1 cellular context compared by ENCODE assay signal in the genomic region with DNA sequence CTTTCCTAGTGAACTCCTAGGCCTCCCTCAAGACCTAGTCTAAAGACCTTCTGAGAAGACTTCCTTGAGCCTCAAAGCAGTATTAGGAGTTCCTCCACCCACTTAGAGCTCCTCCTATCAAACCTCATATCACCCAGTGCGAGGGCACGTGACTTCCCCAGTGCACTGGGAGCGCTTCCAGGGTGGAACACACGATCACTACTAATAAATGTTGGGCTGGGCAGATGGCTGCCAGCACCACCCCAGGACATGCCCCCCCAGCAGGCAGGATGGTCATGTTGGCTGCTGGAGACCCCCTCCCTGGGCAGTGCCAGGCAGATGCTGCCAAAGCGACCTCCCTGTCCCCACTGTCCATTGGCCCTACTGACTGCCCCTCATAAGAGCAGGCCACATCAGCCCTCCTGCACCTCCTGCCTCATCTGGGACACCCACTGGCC.
TF ChIP-seq lines count a peak whose summit lies in the region.

No MANE protein-coding gene starts in this region.

TF ChIP-seq in K562, 482 proteins besides CTCF, POLR2A, EP300 and RAD21 (continues in another document):
- TF ChIP-seq CREBBP (IDR thresholded peaks at IDR 0.05; ENCODE audit: low read depth, low read length) (no peak), BRD4 (IDR thresholded peaks at IDR 0.05) (no peak), ZNF316 (IDR thresholded peaks at IDR 0.05) (no peak), GTF2A2 (tag; IDR thresholded peaks at IDR 0.05) (no peak), SRF (CRISPR knock-in tag; IDR thresholded peaks at IDR 0.05) (peak in 1 of 2 experiments; percentile 64; a peak in 1 of 4 replicates), TCF3 (CRISPR knock-in tag; IDR thresholded peaks at IDR 0.05) (no peak), PTRF (tag; IDR thresholded peaks at IDR 0.05) (no peak), ASH1L (IDR thresholded peaks at IDR 0.05; ENCODE audit: borderline replicate concordance, low read depth, partially characterized antibody) (no peak), MECOM (CRISPR knock-in tag; IDR thresholded peaks at IDR 0.05) (no peak), NONO (IDR thresholded peaks at IDR 0.05; ENCODE audit: low read depth in 2 of 2, low read length in 1 of 2) (no peak), PML (IDR thresholded peaks at IDR 0.05; ENCODE audit: low read length) (no peak), PHB (CRISPR knock-in tag; IDR thresholded peaks at IDR 0.05) (no peak), TBP (optimal IDR thresholded peaks at IDR 0.05; ENCODE audit: low read depth, low read length) (peak; percentile 39), ZNF408 (CRISPR knock-in tag; IDR thresholded peaks at IDR 0.05; ENCODE audit: low read depth) (no peak), SAFB (IDR thresholded peaks at IDR 0.05; ENCODE audit: borderline replicate concordance, low read depth, low read length) (no peak), ZNF24 (IDR thresholded peaks at IDR 0.05) (no peak), RBM15 (IDR thresholded peaks at IDR 0.05; ENCODE audit: insufficient read depth, low read length) (no peak), PHTF2 (CRISPR knock-in tag; IDR thresholded peaks at IDR 0.05) (no peak), JUN (IDR thresholded peaks at IDR 0.05; ENCODE audit: borderline replicate concordance, low read depth, low read length) (no peak), JUN (CRISPR knock-in tag; IDR thresholded peaks at IDR 0.05; ENCODE audit: borderline replicate concordance) (no peak), RAD51 (IDR thresholded peaks at IDR 0.05; ENCODE audit: borderline replicate concordance, low read depth) (peak; percentile 89), KDM1A (IDR thresholded peaks at IDR 0.05) (no peak), HOXB6 (CRISPR knock-in tag; IDR thresholded peaks at IDR 0.05; ENCODE audit: borderline replicate concordance) (no peak), ZNF507 (tag; conservative IDR thresholded peaks at IDR 0.05) (no peak), NEUROD1 (IDR thresholded peaks at IDR 0.05; ENCODE audit: borderline replicate concordance, low read depth, low read length, partially characterized antibody) (no peak), EZH2 (IDR thresholded peaks at IDR 0.05; ENCODE audit: borderline replicate concordance, low read depth, low read length) (no peak), MXI1 (IDR thresholded peaks at IDR 0.05; ENCODE audit: low read depth, low read length) (no peak), FOXJ3 (CRISPR knock-in tag; IDR thresholded peaks at IDR 0.05) (no peak), FOXA1 (IDR thresholded peaks at IDR 0.05; ENCODE audit: borderline replicate concordance) (no peak), CBFA2T2 (conservative IDR thresholded peaks at IDR 0.05) (peak; percentile 39), TOE1 (IDR thresholded peaks at IDR 0.05; ENCODE audit: borderline replicate concordance) (peak; percentile 89), TOE1 (CRISPR knock-in tag; IDR thresholded peaks at IDR 0.05; ENCODE audit: borderline replicate concordance, low read depth) (no peak), TSC22D4 (tag; IDR thresholded peaks at IDR 0.05) (no peak), KAT7 (CRISPR knock-in tag; IDR thresholded peaks at IDR 0.05; ENCODE audit: borderline replicate concordance) (no peak)
- TF ChIP-seq, protein P1, sequence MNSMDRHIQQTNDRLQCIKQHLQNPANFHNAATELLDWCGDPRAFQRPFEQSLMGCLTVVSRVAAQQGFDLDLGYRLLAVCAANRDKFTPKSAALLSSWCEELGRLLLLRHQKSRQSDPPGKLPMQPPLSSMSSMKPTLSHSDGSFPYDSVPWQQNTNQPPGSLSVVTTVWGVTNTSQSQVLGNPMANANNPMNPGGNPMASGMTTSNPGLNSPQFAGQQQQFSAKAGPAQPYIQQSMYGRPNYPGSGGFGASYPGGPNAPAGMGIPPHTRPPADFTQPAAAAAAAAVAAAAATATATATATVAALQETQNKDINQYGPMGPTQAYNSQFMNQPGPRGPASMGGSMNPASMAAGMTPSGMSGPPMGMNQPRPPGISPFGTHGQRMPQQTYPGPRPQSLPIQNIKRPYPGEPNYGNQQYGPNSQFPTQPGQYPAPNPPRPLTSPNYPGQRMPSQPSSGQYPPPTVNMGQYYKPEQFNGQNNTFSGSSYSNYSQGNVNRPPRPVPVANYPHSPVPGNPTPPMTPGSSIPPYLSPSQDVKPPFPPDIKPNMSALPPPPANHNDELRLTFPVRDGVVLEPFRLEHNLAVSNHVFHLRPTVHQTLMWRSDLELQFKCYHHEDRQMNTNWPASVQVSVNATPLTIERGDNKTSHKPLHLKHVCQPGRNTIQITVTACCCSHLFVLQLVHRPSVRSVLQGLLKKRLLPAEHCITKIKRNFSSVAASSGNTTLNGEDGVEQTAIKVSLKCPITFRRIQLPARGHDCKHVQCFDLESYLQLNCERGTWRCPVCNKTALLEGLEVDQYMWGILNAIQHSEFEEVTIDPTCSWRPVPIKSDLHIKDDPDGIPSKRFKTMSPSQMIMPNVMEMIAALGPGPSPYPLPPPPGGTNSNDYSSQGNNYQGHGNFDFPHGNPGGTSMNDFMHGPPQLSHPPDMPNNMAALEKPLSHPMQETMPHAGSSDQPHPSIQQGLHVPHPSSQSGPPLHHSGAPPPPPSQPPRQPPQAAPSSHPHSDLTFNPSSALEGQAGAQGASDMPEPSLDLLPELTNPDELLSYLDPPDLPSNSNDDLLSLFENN (IDR thresholded peaks at IDR 0.05; ENCODE audit: low read depth in 2 of 2, low read length in 2 of 2): no peak
- TF ChIP-seq, protein P2, sequence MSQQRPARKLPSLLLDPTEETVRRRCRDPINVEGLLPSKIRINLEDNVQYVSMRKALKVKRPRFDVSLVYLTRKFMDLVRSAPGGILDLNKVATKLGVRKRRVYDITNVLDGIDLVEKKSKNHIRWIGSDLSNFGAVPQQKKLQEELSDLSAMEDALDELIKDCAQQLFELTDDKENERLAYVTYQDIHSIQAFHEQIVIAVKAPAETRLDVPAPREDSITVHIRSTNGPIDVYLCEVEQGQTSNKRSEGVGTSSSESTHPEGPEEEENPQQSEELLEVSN (IDR thresholded peaks at IDR 0.05; ENCODE audit: borderline replicate concordance in 1 of 2, extremely low read depth in 1 of 2, insufficient read depth in 1 of 2, insufficient read length in 1 of 2, low read depth in 1 of 2, low read length in 1 of 2, poor library complexity in 1 of 2, severe bottlenecking in 1 of 2): peak in 1 of 2 experiments; percentile 25
- TF ChIP-seq, protein P3, sequence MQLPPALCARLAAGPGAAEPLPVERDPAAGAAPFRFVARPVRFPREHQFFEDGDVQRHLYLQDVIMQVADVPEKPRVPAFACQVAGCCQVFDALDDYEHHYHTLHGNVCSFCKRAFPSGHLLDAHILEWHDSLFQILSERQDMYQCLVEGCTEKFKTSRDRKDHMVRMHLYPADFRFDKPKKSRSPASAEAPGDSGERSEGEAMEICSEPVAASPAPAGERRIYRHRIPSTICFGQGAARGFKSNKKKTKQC (CRISPR knock-in tag; IDR thresholded peaks at IDR 0.05): no peak
- TF ChIP-seq, protein P4, sequence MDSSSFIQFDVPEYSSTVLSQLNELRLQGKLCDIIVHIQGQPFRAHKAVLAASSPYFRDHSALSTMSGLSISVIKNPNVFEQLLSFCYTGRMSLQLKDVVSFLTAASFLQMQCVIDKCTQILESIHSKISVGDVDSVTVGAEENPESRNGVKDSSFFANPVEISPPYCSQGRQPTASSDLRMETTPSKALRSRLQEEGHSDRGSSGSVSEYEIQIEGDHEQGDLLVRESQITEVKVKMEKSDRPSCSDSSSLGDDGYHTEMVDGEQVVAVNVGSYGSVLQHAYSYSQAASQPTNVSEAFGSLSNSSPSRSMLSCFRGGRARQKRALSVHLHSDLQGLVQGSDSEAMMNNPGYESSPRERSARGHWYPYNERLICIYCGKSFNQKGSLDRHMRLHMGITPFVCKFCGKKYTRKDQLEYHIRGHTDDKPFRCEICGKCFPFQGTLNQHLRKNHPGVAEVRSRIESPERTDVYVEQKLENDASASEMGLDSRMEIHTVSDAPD (CRISPR knock-in tag; IDR thresholded peaks at IDR 0.05): no peak
- TF ChIP-seq, protein P5, sequence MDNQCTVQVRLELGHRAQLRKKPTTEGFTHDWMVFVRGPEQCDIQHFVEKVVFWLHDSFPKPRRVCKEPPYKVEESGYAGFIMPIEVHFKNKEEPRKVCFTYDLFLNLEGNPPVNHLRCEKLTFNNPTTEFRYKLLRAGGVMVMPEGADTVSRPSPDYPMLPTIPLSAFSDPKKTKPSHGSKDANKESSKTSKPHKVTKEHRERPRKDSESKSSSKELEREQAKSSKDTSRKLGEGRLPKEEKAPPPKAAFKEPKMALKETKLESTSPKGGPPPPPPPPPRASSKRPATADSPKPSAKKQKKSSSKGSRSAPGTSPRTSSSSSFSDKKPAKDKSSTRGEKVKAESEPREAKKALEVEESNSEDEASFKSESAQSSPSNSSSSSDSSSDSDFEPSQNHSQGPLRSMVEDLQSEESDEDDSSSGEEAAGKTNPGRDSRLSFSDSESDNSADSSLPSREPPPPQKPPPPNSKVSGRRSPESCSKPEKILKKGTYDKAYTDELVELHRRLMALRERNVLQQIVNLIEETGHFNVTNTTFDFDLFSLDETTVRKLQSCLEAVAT (IDR thresholded peaks at IDR 0.05): no peak
- TF ChIP-seq, protein P6, sequence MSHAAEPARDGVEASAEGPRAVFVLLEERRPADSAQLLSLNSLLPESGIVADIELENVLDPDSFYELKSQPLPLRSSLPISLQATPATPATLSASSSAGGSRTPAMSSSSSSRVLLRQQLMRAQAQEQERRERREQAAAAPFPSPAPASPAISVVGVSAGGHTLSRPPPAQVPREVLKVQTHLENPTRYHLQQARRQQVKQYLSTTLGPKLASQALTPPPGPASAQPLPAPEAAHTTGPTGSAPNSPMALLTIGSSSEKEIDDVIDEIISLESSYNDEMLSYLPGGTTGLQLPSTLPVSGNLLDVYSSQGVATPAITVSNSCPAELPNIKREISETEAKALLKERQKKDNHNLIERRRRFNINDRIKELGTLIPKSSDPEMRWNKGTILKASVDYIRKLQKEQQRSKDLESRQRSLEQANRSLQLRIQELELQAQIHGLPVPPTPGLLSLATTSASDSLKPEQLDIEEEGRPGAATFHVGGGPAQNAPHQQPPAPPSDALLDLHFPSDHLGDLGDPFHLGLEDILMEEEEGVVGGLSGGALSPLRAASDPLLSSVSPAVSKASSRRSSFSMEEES (CRISPR knock-in tag; IDR thresholded peaks at IDR 0.05): peak; percentile 94
- TF ChIP-seq, protein P7, sequence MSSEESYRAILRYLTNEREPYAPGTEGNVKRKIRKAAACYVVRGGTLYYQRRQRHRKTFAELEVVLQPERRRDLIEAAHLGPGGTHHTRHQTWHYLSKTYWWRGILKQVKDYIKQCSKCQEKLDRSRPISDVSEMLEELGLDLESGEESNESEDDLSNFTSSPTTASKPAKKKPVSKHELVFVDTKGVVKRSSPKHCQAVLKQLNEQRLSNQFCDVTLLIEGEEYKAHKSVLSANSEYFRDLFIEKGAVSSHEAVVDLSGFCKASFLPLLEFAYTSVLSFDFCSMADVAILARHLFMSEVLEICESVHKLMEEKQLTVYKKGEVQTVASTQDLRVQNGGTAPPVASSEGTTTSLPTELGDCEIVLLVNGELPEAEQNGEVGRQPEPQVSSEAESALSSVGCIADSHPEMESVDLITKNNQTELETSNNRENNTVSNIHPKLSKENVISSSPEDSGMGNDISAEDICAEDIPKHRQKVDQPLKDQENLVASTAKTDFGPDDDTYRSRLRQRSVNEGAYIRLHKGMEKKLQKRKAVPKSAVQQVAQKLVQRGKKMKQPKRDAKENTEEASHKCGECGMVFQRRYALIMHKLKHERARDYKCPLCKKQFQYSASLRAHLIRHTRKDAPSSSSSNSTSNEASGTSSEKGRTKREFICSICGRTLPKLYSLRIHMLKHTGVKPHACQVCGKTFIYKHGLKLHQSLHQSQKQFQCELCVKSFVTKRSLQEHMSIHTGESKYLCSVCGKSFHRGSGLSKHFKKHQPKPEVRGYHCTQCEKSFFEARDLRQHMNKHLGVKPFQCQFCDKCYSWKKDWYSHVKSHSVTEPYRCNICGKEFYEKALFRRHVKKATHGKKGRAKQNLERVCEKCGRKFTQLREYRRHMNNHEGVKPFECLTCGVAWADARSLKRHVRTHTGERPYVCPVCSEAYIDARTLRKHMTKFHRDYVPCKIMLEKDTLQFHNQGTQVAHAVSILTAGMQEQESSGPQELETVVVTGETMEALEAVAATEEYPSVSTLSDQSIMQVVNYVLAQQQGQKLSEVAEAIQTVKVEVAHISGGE (CRISPR knock-in tag; IDR thresholded peaks at IDR 0.05): no peak
- TF ChIP-seq, protein P8, sequence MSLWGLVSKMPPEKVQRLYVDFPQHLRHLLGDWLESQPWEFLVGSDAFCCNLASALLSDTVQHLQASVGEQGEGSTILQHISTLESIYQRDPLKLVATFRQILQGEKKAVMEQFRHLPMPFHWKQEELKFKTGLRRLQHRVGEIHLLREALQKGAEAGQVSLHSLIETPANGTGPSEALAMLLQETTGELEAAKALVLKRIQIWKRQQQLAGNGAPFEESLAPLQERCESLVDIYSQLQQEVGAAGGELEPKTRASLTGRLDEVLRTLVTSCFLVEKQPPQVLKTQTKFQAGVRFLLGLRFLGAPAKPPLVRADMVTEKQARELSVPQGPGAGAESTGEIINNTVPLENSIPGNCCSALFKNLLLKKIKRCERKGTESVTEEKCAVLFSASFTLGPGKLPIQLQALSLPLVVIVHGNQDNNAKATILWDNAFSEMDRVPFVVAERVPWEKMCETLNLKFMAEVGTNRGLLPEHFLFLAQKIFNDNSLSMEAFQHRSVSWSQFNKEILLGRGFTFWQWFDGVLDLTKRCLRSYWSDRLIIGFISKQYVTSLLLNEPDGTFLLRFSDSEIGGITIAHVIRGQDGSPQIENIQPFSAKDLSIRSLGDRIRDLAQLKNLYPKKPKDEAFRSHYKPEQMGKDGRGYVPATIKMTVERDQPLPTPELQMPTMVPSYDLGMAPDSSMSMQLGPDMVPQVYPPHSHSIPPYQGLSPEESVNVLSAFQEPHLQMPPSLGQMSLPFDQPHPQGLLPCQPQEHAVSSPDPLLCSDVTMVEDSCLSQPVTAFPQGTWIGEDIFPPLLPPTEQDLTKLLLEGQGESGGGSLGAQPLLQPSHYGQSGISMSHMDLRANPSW (CRISPR knock-in tag; IDR thresholded peaks at IDR 0.05): no peak
- TF ChIP-seq, protein P9, sequence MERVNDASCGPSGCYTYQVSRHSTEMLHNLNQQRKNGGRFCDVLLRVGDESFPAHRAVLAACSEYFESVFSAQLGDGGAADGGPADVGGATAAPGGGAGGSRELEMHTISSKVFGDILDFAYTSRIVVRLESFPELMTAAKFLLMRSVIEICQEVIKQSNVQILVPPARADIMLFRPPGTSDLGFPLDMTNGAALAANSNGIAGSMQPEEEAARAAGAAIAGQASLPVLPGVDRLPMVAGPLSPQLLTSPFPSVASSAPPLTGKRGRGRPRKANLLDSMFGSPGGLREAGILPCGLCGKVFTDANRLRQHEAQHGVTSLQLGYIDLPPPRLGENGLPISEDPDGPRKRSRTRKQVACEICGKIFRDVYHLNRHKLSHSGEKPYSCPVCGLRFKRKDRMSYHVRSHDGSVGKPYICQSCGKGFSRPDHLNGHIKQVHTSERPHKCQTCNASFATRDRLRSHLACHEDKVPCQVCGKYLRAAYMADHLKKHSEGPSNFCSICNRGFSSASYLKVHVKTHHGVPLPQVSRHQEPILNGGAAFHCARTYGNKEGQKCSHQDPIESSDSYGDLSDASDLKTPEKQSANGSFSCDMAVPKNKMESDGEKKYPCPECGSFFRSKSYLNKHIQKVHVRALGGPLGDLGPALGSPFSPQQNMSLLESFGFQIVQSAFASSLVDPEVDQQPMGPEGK (CRISPR knock-in tag; IDR thresholded peaks at IDR 0.05; ENCODE audit: borderline replicate concordance): no peak
- TF ChIP-seq, protein P10, sequence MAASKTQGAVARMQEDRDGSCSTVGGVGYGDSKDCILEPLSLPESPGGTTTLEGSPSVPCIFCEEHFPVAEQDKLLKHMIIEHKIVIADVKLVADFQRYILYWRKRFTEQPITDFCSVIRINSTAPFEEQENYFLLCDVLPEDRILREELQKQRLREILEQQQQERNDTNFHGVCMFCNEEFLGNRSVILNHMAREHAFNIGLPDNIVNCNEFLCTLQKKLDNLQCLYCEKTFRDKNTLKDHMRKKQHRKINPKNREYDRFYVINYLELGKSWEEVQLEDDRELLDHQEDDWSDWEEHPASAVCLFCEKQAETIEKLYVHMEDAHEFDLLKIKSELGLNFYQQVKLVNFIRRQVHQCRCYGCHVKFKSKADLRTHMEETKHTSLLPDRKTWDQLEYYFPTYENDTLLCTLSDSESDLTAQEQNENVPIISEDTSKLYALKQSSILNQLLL (CRISPR knock-in tag; IDR thresholded peaks at IDR 0.05; ENCODE audit: borderline replicate concordance): no peak
